1 cellular context compared by ENCODE assay signal in the genomic region with DNA sequence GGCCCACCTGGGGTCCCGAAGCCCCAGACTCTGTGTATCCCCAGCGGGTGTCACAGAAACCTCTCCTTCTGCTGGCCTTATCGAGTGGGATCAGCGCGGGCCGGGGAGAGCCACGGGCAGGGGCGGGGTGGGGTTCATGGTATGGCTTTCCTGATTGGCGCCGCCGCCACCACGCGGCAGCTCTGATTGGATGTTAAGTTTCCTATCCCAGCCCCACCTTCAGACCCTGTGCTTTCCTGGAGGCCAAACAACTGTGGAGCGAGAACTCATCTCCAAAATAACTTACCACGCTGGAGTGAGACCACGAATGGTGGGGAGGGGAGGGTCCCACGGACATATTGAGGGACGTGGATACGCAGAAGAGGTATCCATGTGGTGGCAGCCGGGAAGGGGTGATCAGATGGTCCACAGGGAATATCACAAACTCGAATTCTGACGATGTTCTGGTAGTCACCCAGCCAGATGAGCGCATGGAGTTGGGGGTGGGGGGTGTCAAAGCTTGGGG.
A peak's percentile ranks its signal among the peaks of the same experiment; 100 is the strongest.
TF ChIP-seq lines count a peak whose summit lies in the region.

No MANE protein-coding gene starts in this region.

TF ChIP-seq in H1, 55 proteins besides CTCF, POLR2A, EP300 and RAD21:
- TF ChIP-seq E2F6 (IDR thresholded peaks at IDR 0.05) (peak; percentile 28; the same call in 1 of the 2 replicates), SIRT6 (IDR thresholded peaks at IDR 0.05; ENCODE audit: low read length) (no peak)
